Comparison of ENCODE assay signal across 10 cellular contexts in genomic region chr1:92411511-92411910, GRCh38.
DNase-seq lines count a peak whose midpoint lies in the region; ATAC-seq and TF ChIP-seq lines count a peak whose summit lies in the region.
"Had no signal": no experiment of that assay in that cellular context is flagged by ENCODE, and none has a peak within 500 bp of the region (broad histone marks: within the 10 kb centered on the region; RNA-seq: fewer than 3 reads in every experiment).

No MANE protein-coding gene starts in this region.

- no peaks in the 10 kb centered on the region for H3K36me3 ChIP-seq in mucosa of descending colon (ENCODE audit: low read depth)
- H3K36me3 ChIP-seq: heart left ventricle had no signal

- peaks cover 39% of the 10 kb centered on the region for H3K4me1 Mint-ChIP-seq in activated CD4-positive, alpha-beta T cell treated with anti-CD3 and anti-CD28 coated beads, Interleukin-2, amount 10 ng/mL, durations not matched to agents 24 days and 14 days
- H3K4me1 Mint-ChIP-seq in activated T-helper 2 cell treated with anti-CD3 and anti-CD28 coated beads, Interferon-gamma antibody, Interleukin-2, Interleukin-4, amounts not matched to agents 10 μg/mL and 5 μg/mL and 100 μg/mL, durations not matched to agents 14 hours and 24 hours and 36 hours (ENCODE audit: low read depth) = peaks cover 40% of the 10 kb centered on the region
- H3K4me1 Mint-ChIP-seq in WTC11 = no peaks in the 10 kb centered on the region
- H3K4me1 Mint-ChIP-seq: neural crest cell had no signal

- H3K4me3 ChIP-seq in mucosa of descending colon = no peak overlapping the region
- H3K4me3 ChIP-seq: heart left ventricle had no signal

- H3K27ac Mint-ChIP-seq in activated CD4-positive, alpha-beta T cell treated with anti-CD3 and anti-CD28 coated beads, Interleukin-2, amount 10 ng/mL, durations not matched to agents 24 days and 14 days = peak overlapping the region; percentile 58
- H3K27ac Mint-ChIP-seq in activated T-helper 2 cell treated with anti-CD3 and anti-CD28 coated beads, Interferon-gamma antibody, Interleukin-2, Interleukin-4, amounts not matched to agents 10 μg/mL and 5 μg/mL and 100 μg/mL, durations not matched to agents 14 hours and 24 hours and 36 hours = peak overlapping the region; percentile 46
- H3K27ac Mint-ChIP-seq in WTC11 = no peak overlapping the region

- H3K27me3 Mint-ChIP-seq in activated CD4-positive, alpha-beta T cell treated with anti-CD3 and anti-CD28 coated beads, Interleukin-2, amount 10 ng/mL, durations not matched to agents 24 days and 14 days = no peaks in the 10 kb centered on the region
- no peaks in the 10 kb centered on the region for H3K27me3 Mint-ChIP-seq in activated T-helper 2 cell treated with anti-CD3 and anti-CD28 coated beads, Interferon-gamma antibody, Interleukin-2, Interleukin-4, amounts not matched to agents 10 μg/mL and 5 μg/mL and 100 μg/mL, durations not matched to agents 14 hours and 24 hours and 36 hours (ENCODE audit: low read depth)
- H3K27me3 Mint-ChIP-seq in WTC11 (ENCODE audit: low read depth) = no peaks in the 10 kb centered on the region

- H3K4me1 ChIP-seq in mucosa of descending colon (ENCODE audit: low read depth) = peaks cover 7% of the 10 kb centered on the region

- TF ChIP-seq CTCF in mucosa of descending colon (IDR thresholded peaks at IDR 0.05) (no peak), WTC11 (IDR thresholded peaks at IDR 0.05) (no peak)

- ATAC-seq in mucosa of descending colon (peak; percentile 96), WTC11 (no peak), GM18498 (IDR thresholded peaks at IDR 0.05; ENCODE audit: unreplicated experiment) (no peak)
- ATAC-seq: heart left ventricle had no signal

- intact Hi-C loops in activated CD4-positive, alpha-beta T cell treated with anti-CD3 and anti-CD28 coated beads, Interleukin-2, amount 10 ng/mL, durations not matched to agents 24 days and 14 days (cut with micrococcal nuclease) = loop anchor here (5.0 kb wide), 1 partner anchor 94 kb away; no protein-coding TSS in a partner anchor
- intact Hi-C loops in activated T-helper 2 cell treated with anti-CD3 and anti-CD28 coated beads, Interferon-gamma antibody, Interleukin-2, Interleukin-4, amounts not matched to agents 10 μg/mL and 5 μg/mL and 100 μg/mL, durations not matched to agents 14 hours and 24 hours and 36 hours (cut with micrococcal nuclease) = loop anchor here (5.0 kb wide), 2 partner anchors 44 to 51 kb away; no protein-coding TSS in a partner anchor
- intact Hi-C loops in mucosa of descending colon (cut with DNase I, micrococcal nuclease) = no loop called here

- CTCF ChIA-PET in WTC11 (lab: Charles Lee) = no interaction called here

- no peak for DNase-seq in activated CD4-positive, alpha-beta T cell treated with anti-CD3 and anti-CD28 coated beads, Interleukin-2, amount 10 ng/mL, durations not matched to agents 24 days and 14 days
- no peak for DNase-seq in activated CD4-positive, alpha-beta T cell treated with anti-CD3 and anti-CD28 coated beads, Interleukin-2, amount 50 U/mL, for 1 hour
- peak; percentile 26 for DNase-seq in HT1080 (ENCODE audit: low read depth)
- DNase-seq in activated T-helper 2 cell treated with anti-CD3 and anti-CD28 coated beads, Interferon-gamma antibody, Interleukin-2, Interleukin-4, amounts not matched to agents 10 μg/mL and 5 μg/mL and 100 μg/mL, durations not matched to agents 14 hours and 24 hours and 36 hours (ENCODE audit: low spot score) = no peak
- DNase-seq in mucosa of descending colon = peak in 2 of 3 donors; percentile 30 to 59
- DNase-seq in WTC11 (ENCODE audit: low spot score) = no peak
- no peak for DNase-seq in NCI-H2029 treated with DMSO at 0.1 percent for 48 hours (lab: John Stamatoyannopoulos, UW)
- DNase-seq: heart left ventricle had no signal

- POLR2A ChIA-PET in WTC11 (lab: Charles Lee) = no interaction called here

- peaks cover 3% of the 10 kb centered on the region for H3K36me3 Mint-ChIP-seq in activated CD4-positive, alpha-beta T cell treated with anti-CD3 and anti-CD28 coated beads, Interleukin-2, amount 10 ng/mL, durations not matched to agents 24 days and 14 days (ENCODE audit: low read depth)
- no peaks in the 10 kb centered on the region for H3K36me3 Mint-ChIP-seq in activated T-helper 2 cell treated with anti-CD3 and anti-CD28 coated beads, Interferon-gamma antibody, Interleukin-2, Interleukin-4, amounts not matched to agents 10 μg/mL and 5 μg/mL and 100 μg/mL, durations not matched to agents 14 hours and 24 hours and 36 hours (ENCODE audit: low read depth)
- no peaks in the 10 kb centered on the region for H3K36me3 Mint-ChIP-seq in WTC11

- no peaks in the 10 kb centered on the region for H3K9me3 ChIP-seq in mucosa of descending colon
- H3K9me3 ChIP-seq: heart left ventricle had no signal

- no peaks in the 10 kb centered on the region for H3K9me3 Mint-ChIP-seq in activated CD4-positive, alpha-beta T cell treated with anti-CD3 and anti-CD28 coated beads, Interleukin-2, amount 10 ng/mL, durations not matched to agents 24 days and 14 days
- H3K9me3 Mint-ChIP-seq in activated T-helper 2 cell treated with anti-CD3 and anti-CD28 coated beads, Interferon-gamma antibody, Interleukin-2, Interleukin-4, amounts not matched to agents 10 μg/mL and 5 μg/mL and 100 μg/mL, durations not matched to agents 14 hours and 24 hours and 36 hours = no peaks in the 10 kb centered on the region
- no peaks in the 10 kb centered on the region for H3K9me3 Mint-ChIP-seq in WTC11
- H3K9me3 Mint-ChIP-seq: neural crest cell had no signal

- peak overlapping the region; percentile 29 for H3K4me3 Mint-ChIP-seq in activated CD4-positive, alpha-beta T cell treated with anti-CD3 and anti-CD28 coated beads, Interleukin-2, amount 10 ng/mL, durations not matched to agents 24 days and 14 days
- H3K4me3 Mint-ChIP-seq in activated T-helper 2 cell treated with anti-CD3 and anti-CD28 coated beads, Interferon-gamma antibody, Interleukin-2, Interleukin-4, amounts not matched to agents 10 μg/mL and 5 μg/mL and 100 μg/mL, durations not matched to agents 14 hours and 24 hours and 36 hours (ENCODE audit: low read depth) = no peak overlapping the region
- H3K4me3 Mint-ChIP-seq in WTC11 = no peak overlapping the region
- H3K4me3 Mint-ChIP-seq: neural crest cell had no signal

TF ChIP-seq in WTC11, 78 proteins besides CTCF, POLR2A, EP300 and RAD21:
- TF ChIP-seq OVOL2 (CRISPR knock-in tag; IDR thresholded peaks at IDR 0.05; ENCODE audit: borderline replicate concordance) = no peak

Comparison
In these comparisons a context has a peak if more than half of its experiments do, and no peak if none do; other contexts are left out.
1. DNase-seq: peak in HT1080 (single experiment) and mucosa of descending colon (2 of 3); none in activated CD4-positive, alpha-beta T cell treated with anti-CD3 and anti-CD28 coated beads, Interleukin-2, amount 10 ng/mL, durations not matched to agents 24 days and 14 days (single experiment), activated CD4-positive, alpha-beta T cell treated with anti-CD3 and anti-CD28 coated beads, Interleukin-2, amount 50 U/mL, for 1 hour (single experiment), activated T-helper 2 cell treated with anti-CD3 and anti-CD28 coated beads, Interferon-gamma antibody, Interleukin-2, Interleukin-4, amounts not matched to agents 10 μg/mL and 5 μg/mL and 100 μg/mL, durations not matched to agents 14 hours and 24 hours and 36 hours (single experiment), WTC11 (single experiment) and NCI-H2029 treated with DMSO at 0.1 percent for 48 hours (single experiment).
2. intact Hi-C loops: an anchor here in activated CD4-positive, alpha-beta T cell treated with anti-CD3 and anti-CD28 coated beads, Interleukin-2, amount 10 ng/mL, durations not matched to agents 24 days and 14 days (5.0 kb wide) and activated T-helper 2 cell treated with anti-CD3 and anti-CD28 coated beads, Interferon-gamma antibody, Interleukin-2, Interleukin-4, amounts not matched to agents 10 μg/mL and 5 μg/mL and 100 μg/mL, durations not matched to agents 14 hours and 24 hours and 36 hours (5.0 kb wide); none called in mucosa of descending colon.